Comparison of ENCODE assay signal across 9 cellular contexts in genomic region chr9:136532799-136533774, GRCh38. TPM values are rescaled to one million over a fixed set of nuclear protein-coding genes. Genes with fewer than 3 reads are reported as not detected.
A peak's percentile ranks its signal among the peaks of the same experiment; 100 is the strongest.
DNase-seq lines count a peak whose midpoint lies in the region; ATAC-seq lines count a peak whose summit lies in the region.
"Had no signal": no experiment of that assay in that cellular context is flagged by ENCODE, and none has a peak within 500 bp of the region (broad histone marks: within the 10 kb centered on the region; RNA-seq: fewer than 3 reads in every experiment).

No MANE protein-coding gene starts in this region.

- peak overlapping the region; percentile 88 to 96 (median 92) for H3K27ac Mint-ChIP-seq in immature natural killer cell

- peak overlapping the region; percentile 59 to 83 (median 80) for H3K4me3 Mint-ChIP-seq in immature natural killer cell

- H3K27me3 Mint-ChIP-seq in immature natural killer cell (ENCODE audit: low read depth in 3 of 3): peaks cover 1 to 28% (median 11%) of the 10 kb centered on the region in 3 donors

- H3K9me3 Mint-ChIP-seq in immature natural killer cell: no peaks in the 10 kb centered on the region

- ATAC-seq in HG03432 (IDR thresholded peaks at IDR 0.05; ENCODE audit: unreplicated experiment) (peak; percentile 33), HG03342 (IDR thresholded peaks at IDR 0.05; ENCODE audit: unreplicated experiment) (no peak)

- DNase-seq in activated CD8-positive, alpha-beta memory T cell treated with anti-CD3 and anti-CD28 coated beads, Interleukin-2, amount 50 U/mL, for 4 hours: peak; percentile 55
- DNase-seq in immature natural killer cell: peak; percentile 79 to 85 (median 82)
- DNase-seq in stimulated activated CD8-positive, alpha-beta memory T cell treated with anti-CD3 and anti-CD28 coated beads, Interleukin-4, amount 100 ng/mL, for 24 hours (ENCODE audit: low read depth): peak; percentile 49
- no peak for DNase-seq in NCI-H1417 treated with DMSO at 0.1 percent for 48 hours (lab: John Stamatoyannopoulos, UW)
- DNase-seq in HUDEP-2 (lab: John Stamatoyannopoulos, UW; ENCODE audit: unreplicated experiment in 76 of 76): no peak
- no peak for DNase-seq in OCI-M2 (lab: John Stamatoyannopoulos, UW; ENCODE audit: unreplicated experiment)
- DNase-seq: brain microvascular endothelial cell had no signal

- H3K4me1 Mint-ChIP-seq in immature natural killer cell: peaks cover 55 to 79% of the 10 kb centered on the region in 2 donors

- H3K36me3 Mint-ChIP-seq in immature natural killer cell: peaks cover 0 to 4% (median 4%) of the 10 kb centered on the region in 3 donors

RNA-seq across cellular contexts. Expression of gene NOTCH1, which starts 12.8 kb away (rescaled TPM):
- polyA plus RNA-seq in immature natural killer cell: 10 to 100 TPM in 1 of 3 donors, 1 to 10 TPM in 1, under 1 TPM in 1; 0.98 to 22.8 (median 4.3) TPM

RNA-seq across cellular contexts. Expression of gene SEC16A, which starts 50.2 kb away (rescaled TPM):
- polyA plus RNA-seq in immature natural killer cell: 10 to 100 TPM in 2 of 3 donors, 1 to 10 TPM in 1; 3.9 to 46.0 (median 15.9) TPM

Comparison
In these comparisons a context has a peak if more than half of its experiments do, and no peak if none do; other contexts are left out.
1. DNase-seq: peak in activated CD8-positive, alpha-beta memory T cell treated with anti-CD3 and anti-CD28 coated beads, Interleukin-2, amount 50 U/mL, for 4 hours (single experiment), immature natural killer cell (3 of 3) and stimulated activated CD8-positive, alpha-beta memory T cell treated with anti-CD3 and anti-CD28 coated beads, Interleukin-4, amount 100 ng/mL, for 24 hours (single experiment); none in NCI-H1417 treated with DMSO at 0.1 percent for 48 hours (single experiment), HUDEP-2 (0 of 76) and OCI-M2 (single experiment).